15 cellular contexts compared by ENCODE assay signal in genomic region chr9:4964540-4964939, GRCh38. TPM values are rescaled to one million over a fixed set of nuclear protein-coding genes. Genes with fewer than 3 reads are reported as not detected.
DNase-seq lines count a peak whose midpoint lies in the region; TF ChIP-seq lines count a peak whose summit lies in the region.
"Had no signal": no experiment of that assay in that cellular context is flagged by ENCODE, and none has a peak within 500 bp of the region (broad histone marks: within the 10 kb centered on the region; RNA-seq: fewer than 3 reads in every experiment).

No MANE protein-coding gene starts in this region.

- H3K18ac ChIP-seq in mesenchymal stem cell (ENCODE audit: low read depth in 1 of 2, low read length in 2 of 2) = no peak overlapping the region

- no peak overlapping the region for H4K8ac ChIP-seq in mesenchymal stem cell (ENCODE audit: low read length)

- in situ Hi-C loops in GM13976 (cut with MboI; ENCODE audit: low sequenced_read_pairs, unreplicated experiment) = no loop called here

- no peaks in the 10 kb centered on the region for H3K4me1 ChIP-seq in mesenchymal stem cell (ENCODE audit: control insufficient read depth, insufficient read depth, low read depth, low read length)
- peaks cover 0 to 83% (median 18%) of the 10 kb centered on the region in 4 donors for H3K4me1 ChIP-seq in tibial artery
- H3K4me1 ChIP-seq: HAP-1 had no signal

- no peaks in the 10 kb centered on the region for H3K27me3 Mint-ChIP-seq in chondrocyte (ENCODE audit: low read depth)
- H3K27me3 Mint-ChIP-seq in immature natural killer cell (ENCODE audit: low read depth in 3 of 3) = peaks cover 0 to 5% (median 0%) of the 10 kb centered on the region in 3 donors
- H3K27me3 Mint-ChIP-seq: CD4-positive, alpha-beta memory T cell had no signal

- no peak overlapping the region for H2AK5ac ChIP-seq in mesenchymal stem cell (ENCODE audit: low read length, severe bottlenecking)

- no peak overlapping the region for H4K91ac ChIP-seq in mesenchymal stem cell (ENCODE audit: low read length)

- H3K27ac Mint-ChIP-seq in chondrocyte (ENCODE audit: unreplicated experiment) (peak overlapping the region; percentile 62), immature natural killer cell (peak overlapping the region in 1 of 6 donors; percentile 1)
- H3K27ac Mint-ChIP-seq: CD4-positive, alpha-beta memory T cell had no signal

- no peak overlapping the region for H2BK12ac ChIP-seq in mesenchymal stem cell (ENCODE audit: low read length in 2 of 2)

- no peaks in the 10 kb centered on the region for H3K79me1 ChIP-seq in mesenchymal stem cell (replicated peaks; ENCODE audit: low read length, poor library complexity, severe bottlenecking)

- H3K9ac ChIP-seq in mesenchymal stem cell (ENCODE audit: low read length) = peak overlapping the region; percentile 2

- H2BK120ac ChIP-seq in mesenchymal stem cell (ENCODE audit: low read depth, low read length) = no peak overlapping the region

- no peak overlapping the region for H2BK5ac ChIP-seq in mesenchymal stem cell (ENCODE audit: low read depth, low read length, poor library complexity, severe bottlenecking)

- H2BK15ac ChIP-seq in mesenchymal stem cell (ENCODE audit: low read depth, poor library complexity, severe bottlenecking) = no peak overlapping the region

- H3K23ac ChIP-seq in mesenchymal stem cell (ENCODE audit: low read length in 2 of 2) = no peak overlapping the region

- no peak overlapping the region for H2AFZ ChIP-seq in mesenchymal stem cell (ENCODE audit: low read depth, low read length)

- H3K14ac ChIP-seq in mesenchymal stem cell (ENCODE audit: low read length in 2 of 2) = no peak overlapping the region

- intact Hi-C loops in tibial artery (cut with DNase I; ENCODE audit: low total_unique reads) = no loop called here

- H3K4ac ChIP-seq in mesenchymal stem cell (ENCODE audit: low read depth in 1 of 2, low read length in 2 of 2) = no peak overlapping the region

- H3K27me3 ChIP-seq in mesenchymal stem cell (ENCODE audit: control insufficient read depth in 1 of 2, insufficient read depth in 1 of 2, low read length in 2 of 2) (no peaks in the 10 kb centered on the region), tibial artery (no peaks in the 10 kb centered on the region)

- no peak for TF ChIP-seq CTCF in chondrocyte (IDR thresholded peaks at IDR 0.05)
- TF ChIP-seq CTCF in tibial artery (IDR thresholded peaks at IDR 0.05) = no peak
- no peak for TF ChIP-seq CTCF in GM13976 (IDR thresholded peaks at IDR 0.05; ENCODE audit: borderline replicate concordance, control extremely low read depth, extremely low read depth, insufficient read depth, missing control alignments)

- H3K4me3 ChIP-seq in mesenchymal stem cell (ENCODE audit: insufficient read depth in 1 of 2, low read depth in 1 of 2, low read length in 2 of 2) = no peak overlapping the region
- H3K4me3 ChIP-seq in tibial artery = no peak overlapping the region
- H3K4me3 ChIP-seq: HAP-1 had no signal

- H3K4me1 Mint-ChIP-seq in chondrocyte (ENCODE audit: low read depth) = peaks cover 35% of the 10 kb centered on the region
- peaks cover 0 to 6% of the 10 kb centered on the region in 2 donors for H3K4me1 Mint-ChIP-seq in immature natural killer cell

- peaks cover 3% of the 10 kb centered on the region for H3K9me3 Mint-ChIP-seq in chondrocyte (ENCODE audit: low read depth)
- peaks cover 0 to 7% (median 2%) of the 10 kb centered on the region in 6 donors for H3K9me3 Mint-ChIP-seq in immature natural killer cell

- no peaks in the 10 kb centered on the region for H3K9me3 ChIP-seq in mesenchymal stem cell (ENCODE audit: control insufficient read depth, low read length)
- H3K9me3 ChIP-seq in tibial artery = peaks cover 0 to 4% (median 0%) of the 10 kb centered on the region in 3 donors
- H3K9me3 ChIP-seq: HAP-1 had no signal

- H3K27ac ChIP-seq in mesenchymal stem cell (ENCODE audit: low read length, poor library complexity, severe bottlenecking) = no peak overlapping the region
- H3K27ac ChIP-seq in tibial artery = peak overlapping the region; percentile 63 to 64

- H3K4me3 Mint-ChIP-seq in chondrocyte (ENCODE audit: unreplicated experiment) = no peak overlapping the region
- H3K4me3 Mint-ChIP-seq in immature natural killer cell = no peak overlapping the region
- H3K4me3 Mint-ChIP-seq: CD4-positive, alpha-beta memory T cell had no signal

- no peaks in the 10 kb centered on the region for H3K36me3 ChIP-seq in mesenchymal stem cell (ENCODE audit: control insufficient read depth in 1 of 2, insufficient read depth in 2 of 2, low read depth in 1 of 2, low read length in 2 of 2)
- H3K36me3 ChIP-seq in tibial artery = no peaks in the 10 kb centered on the region
- H3K36me3 ChIP-seq: HAP-1 had no signal

- H3K36me3 Mint-ChIP-seq in chondrocyte (ENCODE audit: low read depth) (no peaks in the 10 kb centered on the region), immature natural killer cell (peaks cover 0 to 10% (median 0%) of the 10 kb centered on the region in 3 donors)

- no peak overlapping the region for H3K4me2 ChIP-seq in mesenchymal stem cell (ENCODE audit: low read length, poor library complexity, severe bottlenecking)

- DNase-seq in OCI-M1 (lab: John Stamatoyannopoulos, UW) (peak; percentile 96), chondrocyte (ENCODE audit: low spot score) (no peak), mesenchymal stem cell (no peak), tibial artery (no peak), immature natural killer cell (no peak), SW480 (ENCODE audit: low spot score) (no peak), GM13976 (ENCODE audit: low spot score) (no peak)
- DNase-seq: Calu3; CD4-positive, alpha-beta memory T cell; KG1; NCI-H1436; NCI-H2029 treated with DMSO at 0.1 percent for 48 hours; NCI-H510A; NCI-H774 had no signal

RNA-seq across cellular contexts. Expression of gene JAK2, which starts 20.5 kb away (rescaled TPM):
- 15.8 to 17.5 TPM (median 16.6 TPM) in 3 replicates for total RNA-seq in chondrocyte
- 6.6 TPM for polyA plus RNA-seq in mesenchymal stem cell (2013, experiment 1 of 2)
- 6.4 TPM for polyA plus RNA-seq in mesenchymal stem cell (2013, experiment 2 of 2)
- polyA plus RNA-seq in immature natural killer cell = 10 to 100 TPM in 1 of 3 donors, 1 to 10 TPM in 2; 5.7 to 14.7 (median 6.8) TPM
